Comparison of ENCODE assay signal across 19 cellular contexts in genomic region chr2:237306083-237306786, GRCh38.
DNase-seq lines count a peak whose midpoint lies in the region; ATAC-seq and TF ChIP-seq lines count a peak whose summit lies in the region.
"Had no signal": no experiment of that assay in that cellular context is flagged by ENCODE, and none has a peak within 500 bp of the region (broad histone marks: within the 10 kb centered on the region; RNA-seq: fewer than 3 reads in every experiment).

No MANE protein-coding gene starts in this region.

- peaks cover 5 to 21% of the 10 kb centered on the region in 2 donors for H3K4me1 ChIP-seq in adrenal gland (replicated peaks in 1 of 2)
- H3K4me1 ChIP-seq in left lung = no peaks in the 10 kb centered on the region
- H3K4me1 ChIP-seq: breast epithelium had no signal

- H3K4me3 ChIP-seq in adrenal gland = no peak overlapping the region
- H3K4me3 ChIP-seq in left lung = no peak overlapping the region
- H3K4me3 ChIP-seq: breast epithelium, lung had no signal

- H3K27ac Mint-ChIP-seq in HFFc6 = peak overlapping the region; percentile 83
- H3K27ac Mint-ChIP-seq in CD14-positive monocyte = peak overlapping the region in 2 of 7 donors; percentile 55 to 73
- H3K27ac Mint-ChIP-seq: activated CD4-positive, alpha-beta T cell treated with anti-CD3 and anti-CD28 coated beads, Interleukin-2, amount 10 ng/mL, durations not matched to agents 24 days and 14 days; naive thymus-derived CD4-positive, alpha-beta T cell had no signal

- H3K36me3 ChIP-seq in adrenal gland (replicated peaks in 1 of 2) (no peaks in the 10 kb centered on the region), left lung (no peaks in the 10 kb centered on the region)
- H3K36me3 ChIP-seq: breast epithelium had no signal

- H3K9me3 Mint-ChIP-seq in HFFc6 = peaks cover 24% of the 10 kb centered on the region
- peaks cover 13 to 34% (median 22%) of the 10 kb centered on the region in 7 donors for H3K9me3 Mint-ChIP-seq in CD14-positive monocyte

- H3K9me3 ChIP-seq in adrenal gland (replicated peaks in 1 of 3) (no peaks in the 10 kb centered on the region), left lung (peaks cover 0 to 7% of the 10 kb centered on the region in 2 donors)
- H3K9me3 ChIP-seq: breast epithelium had no signal

- no peaks in the 10 kb centered on the region for H3K27me3 ChIP-seq in adrenal gland
- no peaks in the 10 kb centered on the region for H3K27me3 ChIP-seq in left lung
- H3K27me3 ChIP-seq: breast epithelium had no signal

- peak overlapping the region in 3 of 5 donors; percentile 18 to 58 (median 49) for H3K27ac ChIP-seq in adrenal gland
- no peak overlapping the region for H3K27ac ChIP-seq in left lung
- H3K27ac ChIP-seq: breast epithelium had no signal

- WGBS in adrenal gland, 4 donors = 58 to 74% (median 68%) methylated on average over 5 to 7 of the region's 7 CpGs

- H3K36me3 Mint-ChIP-seq in HFFc6 (ENCODE audit: low read depth) (peaks cover 29% of the 10 kb centered on the region), CD14-positive monocyte (no peaks in the 10 kb centered on the region)

- intact Hi-C loops in adrenal gland (cut with DNase I) (no loop called here), left lung (cut with DNase I) (no loop called here), CD14-positive monocyte (cut with micrococcal nuclease) (no loop called here)

- H3K27me3 Mint-ChIP-seq in HFFc6 (ENCODE audit: insufficient read depth) = peaks cover 2% of the 10 kb centered on the region; the same call in 1 of the 2 replicates
- H3K27me3 Mint-ChIP-seq in CD14-positive monocyte (ENCODE audit: low read depth in 3 of 3) = no peaks in the 10 kb centered on the region

- H3K4me3 Mint-ChIP-seq in HFFc6 (peak overlapping the region; percentile 44; the same call in 1 of the 2 replicates), CD14-positive monocyte (peak overlapping the region in 1 of 2 donors; percentile 82)
- H3K4me3 Mint-ChIP-seq: activated CD4-positive, alpha-beta T cell treated with anti-CD3 and anti-CD28 coated beads, Interleukin-2, amount 10 ng/mL, durations not matched to agents 24 days and 14 days had no signal

- no peak for TF ChIP-seq POLR2A in adrenal gland (IDR thresholded peaks at IDR 0.05)
- TF ChIP-seq POLR2A in GM18505 (IDR thresholded peaks at IDR 0.05; ENCODE audit: borderline replicate concordance, extremely low read depth, insufficient read depth, insufficient read length) = no peak

- TF ChIP-seq CTCF in HFFc6 (IDR thresholded peaks at IDR 0.05) = no peak
- TF ChIP-seq CTCF in adrenal gland (IDR thresholded peaks at IDR 0.05) = no peak
- no peak for TF ChIP-seq CTCF in left lung (IDR thresholded peaks at IDR 0.05)
- TF ChIP-seq CTCF in CD14-positive monocyte (IDR thresholded peaks at IDR 0.05) = no peak

- no peak for ATAC-seq in left lung
- no peak for ATAC-seq in GM18505 (IDR thresholded peaks at IDR 0.05; ENCODE audit: unreplicated experiment)
- ATAC-seq: naive thymus-derived CD4-positive, alpha-beta T cell had no signal

- H3K4me1 Mint-ChIP-seq in HFFc6 (ENCODE audit: low read depth) (peaks cover 80% of the 10 kb centered on the region), CD14-positive monocyte (peaks cover 25% of the 10 kb centered on the region)
- H3K4me1 Mint-ChIP-seq: activated CD4-positive, alpha-beta T cell treated with anti-CD3 and anti-CD28 coated beads, Interleukin-2, amount 10 ng/mL, durations not matched to agents 24 days and 14 days; naive thymus-derived CD4-positive, alpha-beta T cell had no signal

- DNase-seq in HFFc6 (no peak), adrenal gland (no peak), iris pigment epithelial cell (ENCODE audit: low read depth) (peak; percentile 79), smooth muscle cell of the brain vasculature (ENCODE audit: low read depth, low spot score) (peak; percentile 88), left lung (no peak), CD14-positive monocyte (ENCODE audit: low spot score) (no peak)
- DNase-seq in effector CD4-positive, alpha-beta T cell = no peak
- DNase-seq: activated CD4-positive, alpha-beta T cell treated with anti-CD3 and anti-CD28 coated beads, Interleukin-2, amount 10 ng/mL, durations not matched to agents 24 days and 14 days; activated naive CD4-positive, alpha-beta T cell treated with Interleukin-2 at 50 U/mL for 16 hours; Calu3; dermis blood vessel endothelial cell; naive thymus-derived CD4-positive, alpha-beta T cell; NCI-H1436 treated with DMSO at 0.1 percent for 48 hours; posterior cingulate gyrus; small intestine; stimulated activated CD4-positive, alpha-beta T cell treated with anti-CD3 and anti-CD28 coated beads, Interleukin-4, amount 100 ng/mL, for 4 hours had no signal

Comparison
In these comparisons a context has a peak if more than half of its experiments do, and no peak if none do; other contexts are left out.
1. DNase-seq: peak in iris pigment epithelial cell (single experiment) and smooth muscle cell of the brain vasculature (single experiment); none in HFFc6 (single experiment), adrenal gland (0 of 7), effector CD4-positive, alpha-beta T cell (single experiment), left lung (0 of 2) and CD14-positive monocyte (single experiment).
2. H3K27ac ChIP-seq: peak in adrenal gland (3 of 5); none in left lung (0 of 2).